8 cellular contexts compared by ENCODE assay signal in the genomic region with DNA sequence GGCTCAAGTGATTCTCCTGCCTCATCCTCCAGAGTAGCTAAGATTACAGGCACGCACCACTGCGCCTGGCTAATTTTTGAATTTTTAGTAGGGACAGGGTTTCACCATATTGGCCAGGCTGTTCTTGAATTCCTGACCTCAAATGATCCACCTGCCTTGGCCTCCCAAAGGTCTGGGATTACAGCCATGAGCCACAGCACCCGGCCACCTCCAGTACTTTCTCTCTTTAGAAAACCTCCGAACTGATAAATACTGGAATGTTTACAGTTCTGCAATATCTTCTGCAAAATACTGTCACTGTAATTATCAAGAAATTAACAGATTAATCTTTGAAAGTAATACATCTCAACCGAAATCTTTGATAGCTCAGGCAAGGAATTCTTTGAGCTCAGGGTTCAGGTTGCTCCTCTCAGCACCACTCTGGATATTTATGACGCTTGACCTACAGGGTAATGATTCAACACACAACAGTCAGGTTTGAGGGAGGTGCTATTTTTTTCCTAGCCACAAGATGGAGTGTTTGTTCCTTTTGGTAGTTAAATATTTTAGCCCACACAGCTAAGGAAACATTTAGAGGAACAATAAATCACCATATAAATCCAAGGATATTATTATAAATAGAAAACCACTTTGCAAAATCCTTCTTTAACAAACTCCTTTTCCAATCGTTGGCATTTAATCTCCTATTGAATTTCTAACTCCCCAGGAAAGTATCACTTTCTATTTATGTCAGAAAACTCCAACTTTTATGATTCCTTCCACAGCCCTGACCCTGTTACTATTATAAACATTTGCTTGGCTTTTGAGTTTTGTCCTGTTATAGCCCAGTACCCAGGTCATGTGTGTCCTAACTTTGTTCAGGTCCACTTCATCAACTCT. TPM values are rescaled to one million over a fixed set of nuclear protein-coding genes. Genes with fewer than 3 reads are reported as not detected.
DNase-seq lines count a peak whose midpoint lies in the region; ATAC-seq and TF ChIP-seq lines count a peak whose summit lies in the region.

No MANE protein-coding gene starts in this region.

- intact Hi-C loops in activated B cell treated with CpG ODN at 0.5 μM for 24 hours (cut with micrococcal nuclease) (loop anchor here (1.0 kb wide), 2 partner anchors 184 to 195 kb away; no protein-coding TSS in a partner anchor), heart left ventricle (cut with DNase I) (loop anchor here in 8 of 10 donors (1.0 to 5.0 kb wide), 7 partner anchors 183 to 195 kb away; no protein-coding TSS in a partner anchor)
- intact Hi-C loops in activated CD4-positive, alpha-beta memory T cell treated with anti-CD3 and anti-CD28 coated beads for 36 hours (cut with micrococcal nuclease): loop anchor here (1.0 kb wide), 2 partner anchors 184 to 195 kb away; no protein-coding TSS in a partner anchor

- peaks cover 0 to 9% (median 0%) of the 10 kb centered on the region in 9 donors for H3K36me3 ChIP-seq in heart left ventricle

- H3K27ac Mint-ChIP-seq in activated B cell treated with CpG ODN at 0.5 μM for 24 hours: no peak overlapping the region
- no peak overlapping the region for H3K27ac Mint-ChIP-seq in activated CD4-positive, alpha-beta memory T cell treated with anti-CD3 and anti-CD28 coated beads for 36 hours

- TF ChIP-seq CTCF in activated B cell treated with CpG ODN at 0.5 μM for 24 hours (IDR thresholded peaks at IDR 0.05) (no peak), heart left ventricle (IDR thresholded peaks at IDR 0.05) (peak; percentile 54 to 83 (median 74))

- H3K4me3 ChIP-seq in heart left ventricle: no peak overlapping the region

- no peak for TF ChIP-seq POLR2A in heart left ventricle (IDR thresholded peaks at IDR 0.05)

- H3K36me3 Mint-ChIP-seq in activated B cell treated with CpG ODN at 0.5 μM for 24 hours (ENCODE audit: low read depth): no peaks in the 10 kb centered on the region
- no peaks in the 10 kb centered on the region for H3K36me3 Mint-ChIP-seq in activated CD4-positive, alpha-beta memory T cell treated with anti-CD3 and anti-CD28 coated beads for 36 hours

- H3K27me3 Mint-ChIP-seq in activated B cell treated with CpG ODN at 0.5 μM for 24 hours: peaks cover 14% of the 10 kb centered on the region
- peaks cover 19% of the 10 kb centered on the region for H3K27me3 Mint-ChIP-seq in activated CD4-positive, alpha-beta memory T cell treated with anti-CD3 and anti-CD28 coated beads for 36 hours

- CTCF ChIA-PET in activated B cell treated with CpG ODN at 0.5 μM for 24 hours (lab: Charles Lee): interaction anchor here (0.7 to 5.0 kb wide), 12 partner anchors 10 to 273 kb away, joined by 3 to 42 read pairs (median 3); partner anchors contain the start of gene GTF2A1
- CTCF ChIA-PET in activated CD4-positive, alpha-beta memory T cell treated with anti-CD3 and anti-CD28 coated beads for 36 hours (lab: Charles Lee): interaction anchor here (0.6 to 7.0 kb wide), 15 partner anchors 9 to 214 kb away, joined by 3 to 122 read pairs (median 3); no protein-coding TSS in a partner anchor

- peak; percentile 59 for DNase-seq in DMS114 treated with DMSO at 0.1 percent for 48 hours (lab: John Stamatoyannopoulos, UW; ENCODE audit: unreplicated experiment)
- DNase-seq in GM19240 (ENCODE audit: insufficient read length, low spot score): peak; percentile 21
- DNase-seq in NCI-H2196 treated with DMSO at 0.1 percent for 48 hours (lab: John Stamatoyannopoulos, UW; ENCODE audit: unreplicated experiment): peak; percentile 56
- DNase-seq in activated B cell treated with CpG ODN at 0.5 μM for 24 hours: no peak
- DNase-seq in heart left ventricle: no peak
- DNase-seq in renal cortical epithelial cell (ENCODE audit: low read depth): peak; percentile 85
- DNase-seq in activated CD4-positive, alpha-beta memory T cell treated with anti-CD3 and anti-CD28 coated beads for 36 hours: no peak

- peak; percentile 83 for ATAC-seq in HG03378 (IDR thresholded peaks at IDR 0.05; ENCODE audit: unreplicated experiment)
- peak; percentile 62 for ATAC-seq in activated B cell treated with CpG ODN at 0.5 μM for 24 hours (ENCODE audit: low read depth)
- peak in 3 of 4 donors; percentile 65 to 87 (median 69) for ATAC-seq in heart left ventricle

- peaks cover 0 to 8% (median 0%) of the 10 kb centered on the region in 9 donors for H3K27me3 ChIP-seq in heart left ventricle

- H3K4me1 ChIP-seq in heart left ventricle: peaks cover 0 to 18% (median 0%) of the 10 kb centered on the region in 12 donors

- no peaks in the 10 kb centered on the region for H3K9me3 Mint-ChIP-seq in activated B cell treated with CpG ODN at 0.5 μM for 24 hours
- no peaks in the 10 kb centered on the region for H3K9me3 Mint-ChIP-seq in activated CD4-positive, alpha-beta memory T cell treated with anti-CD3 and anti-CD28 coated beads for 36 hours

- no peak overlapping the region for H3K4me3 Mint-ChIP-seq in activated B cell treated with CpG ODN at 0.5 μM for 24 hours
- H3K4me3 Mint-ChIP-seq in activated CD4-positive, alpha-beta memory T cell treated with anti-CD3 and anti-CD28 coated beads for 36 hours: no peak overlapping the region

- H3K27ac ChIP-seq in heart left ventricle: no peak overlapping the region

- no peaks in the 10 kb centered on the region for H3K9me3 ChIP-seq in heart left ventricle

- H3K4me1 Mint-ChIP-seq in activated B cell treated with CpG ODN at 0.5 μM for 24 hours: no peaks in the 10 kb centered on the region
- no peaks in the 10 kb centered on the region for H3K4me1 Mint-ChIP-seq in activated CD4-positive, alpha-beta memory T cell treated with anti-CD3 and anti-CD28 coated beads for 36 hours (ENCODE audit: low read depth)

- POLR2A ChIA-PET in activated B cell treated with CpG ODN at 0.5 μM for 24 hours (lab: Charles Lee): interaction anchor here (0.6 to 1.0 kb wide), 4 partner anchors 48 to 199 kb away, joined by 3 to 4 read pairs (median 3); partner anchors contain the start of gene GTF2A1
- POLR2A ChIA-PET in activated CD4-positive, alpha-beta memory T cell treated with anti-CD3 and anti-CD28 coated beads for 36 hours (lab: Charles Lee): no interaction called here

- WGBS in heart left ventricle, 4 donors: 39 to 44% (median 40%) methylated on average over 7 of the region's 7 CpGs

RNA-seq across cellular contexts. Expression of gene GTF2A1, which starts 48.6 kb away (rescaled TPM):
- total RNA-seq in activated B cell treated with CpG ODN at 0.5 μM for 24 hours: 38.5 and 40.9 TPM in 2 replicates
- total RNA-seq in heart left ventricle: 10 to 100 TPM; 12.7 to 31.3 (median 23.3) TPM
- 1 to 10 TPM; 3.4 to 9.0 TPM for polyA plus RNA-seq in heart left ventricle
- 18.4 and 30.4 TPM in 2 replicates for total RNA-seq in renal cortical epithelial cell
- total RNA-seq in activated CD4-positive, alpha-beta memory T cell treated with anti-CD3 and anti-CD28 coated beads for 36 hours: 10 to 100 TPM; 38.9 to 40.1 TPM

Comparison
In these comparisons a context has a peak if more than half of its experiments do, and no peak if none do; other contexts are left out.
1. DNase-seq: peak in DMS114 treated with DMSO at 0.1 percent for 48 hours (single experiment), GM19240 (single experiment), NCI-H2196 treated with DMSO at 0.1 percent for 48 hours (single experiment) and renal cortical epithelial cell (single experiment); none in activated B cell treated with CpG ODN at 0.5 μM for 24 hours (single experiment), heart left ventricle (0 of 5) and activated CD4-positive, alpha-beta memory T cell treated with anti-CD3 and anti-CD28 coated beads for 36 hours (single experiment).
2. Peak in every context shown above with its lines, with median percentiles within 50 percentile points of each other: ATAC-seq.